ENCODE assay signal across 1 cellular context in the genomic region with DNA sequence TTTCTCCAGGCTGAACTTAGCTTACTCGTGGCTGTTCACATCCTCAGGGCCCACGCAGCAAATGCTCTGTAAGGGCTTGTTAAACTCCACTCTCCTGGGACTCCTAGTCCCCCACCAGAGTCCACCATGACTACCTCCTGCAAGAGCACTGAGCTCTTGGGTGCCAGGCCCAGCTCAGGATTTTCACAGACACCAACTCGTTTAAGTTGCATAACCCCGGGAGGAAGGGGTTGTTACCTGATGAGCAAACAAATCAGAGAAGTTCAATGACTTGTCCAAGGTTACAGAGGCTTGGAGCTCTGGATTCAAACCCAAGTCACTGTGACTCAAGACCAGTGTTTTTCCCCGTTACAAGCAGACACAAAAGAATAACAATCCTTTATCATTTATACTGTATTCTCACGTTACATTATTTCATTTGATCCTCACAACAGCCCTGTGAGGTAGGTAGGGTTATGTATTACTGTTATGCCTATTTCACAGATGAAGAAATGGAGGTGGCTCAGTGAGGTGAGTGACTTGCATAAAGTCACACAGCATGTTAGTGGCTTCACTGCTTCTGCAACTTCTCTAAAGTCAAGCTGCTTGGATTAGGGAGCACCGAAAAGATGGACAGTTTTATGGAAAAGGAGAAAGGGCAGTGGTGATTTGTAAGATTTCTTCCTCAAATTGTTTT.
TF ChIP-seq lines count a peak whose summit lies in the region.

No MANE protein-coding gene starts in this region.

TF ChIP-seq in HepG2, 621 proteins besides CTCF, POLR2A, EP300 and RAD21 (continued from another document and continues in another):
- TF ChIP-seq, protein P1, sequence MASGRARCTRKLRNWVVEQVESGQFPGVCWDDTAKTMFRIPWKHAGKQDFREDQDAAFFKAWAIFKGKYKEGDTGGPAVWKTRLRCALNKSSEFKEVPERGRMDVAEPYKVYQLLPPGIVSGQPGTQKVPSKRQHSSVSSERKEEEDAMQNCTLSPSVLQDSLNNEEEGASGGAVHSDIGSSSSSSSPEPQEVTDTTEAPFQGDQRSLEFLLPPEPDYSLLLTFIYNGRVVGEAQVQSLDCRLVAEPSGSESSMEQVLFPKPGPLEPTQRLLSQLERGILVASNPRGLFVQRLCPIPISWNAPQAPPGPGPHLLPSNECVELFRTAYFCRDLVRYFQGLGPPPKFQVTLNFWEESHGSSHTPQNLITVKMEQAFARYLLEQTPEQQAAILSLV (CRISPR knock-in tag; IDR thresholded peaks at IDR 0.05; ENCODE audit: borderline replicate concordance), result no peak
- TF ChIP-seq BORCS8-MEF2B (CRISPR knock-in tag; IDR thresholded peaks at IDR 0.05), result no peak
- TF ChIP-seq RBM39 (IDR thresholded peaks at IDR 0.05; ENCODE audit: low read depth, low read length, poor library complexity, severe bottlenecking), result no peak
- peak; percentile 88 for TF ChIP-seq CEBPG (CRISPR knock-in tag; IDR thresholded peaks at IDR 0.05)
- TF ChIP-seq, protein P2, sequence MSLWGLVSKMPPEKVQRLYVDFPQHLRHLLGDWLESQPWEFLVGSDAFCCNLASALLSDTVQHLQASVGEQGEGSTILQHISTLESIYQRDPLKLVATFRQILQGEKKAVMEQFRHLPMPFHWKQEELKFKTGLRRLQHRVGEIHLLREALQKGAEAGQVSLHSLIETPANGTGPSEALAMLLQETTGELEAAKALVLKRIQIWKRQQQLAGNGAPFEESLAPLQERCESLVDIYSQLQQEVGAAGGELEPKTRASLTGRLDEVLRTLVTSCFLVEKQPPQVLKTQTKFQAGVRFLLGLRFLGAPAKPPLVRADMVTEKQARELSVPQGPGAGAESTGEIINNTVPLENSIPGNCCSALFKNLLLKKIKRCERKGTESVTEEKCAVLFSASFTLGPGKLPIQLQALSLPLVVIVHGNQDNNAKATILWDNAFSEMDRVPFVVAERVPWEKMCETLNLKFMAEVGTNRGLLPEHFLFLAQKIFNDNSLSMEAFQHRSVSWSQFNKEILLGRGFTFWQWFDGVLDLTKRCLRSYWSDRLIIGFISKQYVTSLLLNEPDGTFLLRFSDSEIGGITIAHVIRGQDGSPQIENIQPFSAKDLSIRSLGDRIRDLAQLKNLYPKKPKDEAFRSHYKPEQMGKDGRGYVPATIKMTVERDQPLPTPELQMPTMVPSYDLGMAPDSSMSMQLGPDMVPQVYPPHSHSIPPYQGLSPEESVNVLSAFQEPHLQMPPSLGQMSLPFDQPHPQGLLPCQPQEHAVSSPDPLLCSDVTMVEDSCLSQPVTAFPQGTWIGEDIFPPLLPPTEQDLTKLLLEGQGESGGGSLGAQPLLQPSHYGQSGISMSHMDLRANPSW (CRISPR knock-in tag; IDR thresholded peaks at IDR 0.05; ENCODE audit: borderline replicate concordance), result no peak
- TF ChIP-seq MEIS1 (CRISPR knock-in tag; IDR thresholded peaks at IDR 0.05; ENCODE audit: borderline replicate concordance), result no peak
- TF ChIP-seq ZNF180 (CRISPR knock-in tag; IDR thresholded peaks at IDR 0.05; ENCODE audit: borderline replicate concordance, low read depth), result no peak
- no peak for TF ChIP-seq RFXANK (CRISPR knock-in tag; IDR thresholded peaks at IDR 0.05)
- TF ChIP-seq MTA1 (CRISPR knock-in tag; IDR thresholded peaks at IDR 0.05; ENCODE audit: borderline replicate concordance), result no peak
- no peak for TF ChIP-seq ZKSCAN8 (CRISPR knock-in tag; IDR thresholded peaks at IDR 0.05; ENCODE audit: borderline replicate concordance)
- TF ChIP-seq, protein P3, sequence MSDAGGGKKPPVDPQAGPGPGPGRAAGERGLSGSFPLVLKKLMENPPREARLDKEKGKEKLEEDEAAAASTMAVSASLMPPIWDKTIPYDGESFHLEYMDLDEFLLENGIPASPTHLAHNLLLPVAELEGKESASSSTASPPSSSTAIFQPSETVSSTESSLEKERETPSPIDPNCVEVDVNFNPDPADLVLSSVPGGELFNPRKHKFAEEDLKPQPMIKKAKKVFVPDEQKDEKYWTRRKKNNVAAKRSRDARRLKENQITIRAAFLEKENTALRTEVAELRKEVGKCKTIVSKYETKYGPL (CRISPR knock-in tag; IDR thresholded peaks at IDR 0.05), result peak; percentile 97
- TF ChIP-seq, protein P4, sequence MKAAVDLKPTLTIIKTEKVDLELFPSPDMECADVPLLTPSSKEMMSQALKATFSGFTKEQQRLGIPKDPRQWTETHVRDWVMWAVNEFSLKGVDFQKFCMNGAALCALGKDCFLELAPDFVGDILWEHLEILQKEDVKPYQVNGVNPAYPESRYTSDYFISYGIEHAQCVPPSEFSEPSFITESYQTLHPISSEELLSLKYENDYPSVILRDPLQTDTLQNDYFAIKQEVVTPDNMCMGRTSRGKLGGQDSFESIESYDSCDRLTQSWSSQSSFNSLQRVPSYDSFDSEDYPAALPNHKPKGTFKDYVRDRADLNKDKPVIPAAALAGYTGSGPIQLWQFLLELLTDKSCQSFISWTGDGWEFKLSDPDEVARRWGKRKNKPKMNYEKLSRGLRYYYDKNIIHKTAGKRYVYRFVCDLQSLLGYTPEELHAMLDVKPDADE (CRISPR knock-in tag; IDR thresholded peaks at IDR 0.05), result no peak
- TF ChIP-seq ZFX (CRISPR knock-in tag; IDR thresholded peaks at IDR 0.05; ENCODE audit: low read depth), result no peak
- no peak for TF ChIP-seq ZKSCAN1 (IDR thresholded peaks at IDR 0.05; ENCODE audit: low read length)
- no peak for TF ChIP-seq SAFB2 (CRISPR knock-in tag; IDR thresholded peaks at IDR 0.05; ENCODE audit: borderline replicate concordance, low read depth)
- TF ChIP-seq PPARG (CRISPR knock-in tag; conservative IDR thresholded peaks at IDR 0.05), result peak; percentile 71; the same call in 1 of the 2 replicates
- no peak for TF ChIP-seq WIZ (CRISPR knock-in tag; IDR thresholded peaks at IDR 0.05)
- no peak for TF ChIP-seq ZC3H13 (CRISPR knock-in tag; IDR thresholded peaks at IDR 0.05)
- TF ChIP-seq ZNF790 (CRISPR knock-in tag; IDR thresholded peaks at IDR 0.05; ENCODE audit: borderline replicate concordance), result no peak
- TF ChIP-seq, protein P5, sequence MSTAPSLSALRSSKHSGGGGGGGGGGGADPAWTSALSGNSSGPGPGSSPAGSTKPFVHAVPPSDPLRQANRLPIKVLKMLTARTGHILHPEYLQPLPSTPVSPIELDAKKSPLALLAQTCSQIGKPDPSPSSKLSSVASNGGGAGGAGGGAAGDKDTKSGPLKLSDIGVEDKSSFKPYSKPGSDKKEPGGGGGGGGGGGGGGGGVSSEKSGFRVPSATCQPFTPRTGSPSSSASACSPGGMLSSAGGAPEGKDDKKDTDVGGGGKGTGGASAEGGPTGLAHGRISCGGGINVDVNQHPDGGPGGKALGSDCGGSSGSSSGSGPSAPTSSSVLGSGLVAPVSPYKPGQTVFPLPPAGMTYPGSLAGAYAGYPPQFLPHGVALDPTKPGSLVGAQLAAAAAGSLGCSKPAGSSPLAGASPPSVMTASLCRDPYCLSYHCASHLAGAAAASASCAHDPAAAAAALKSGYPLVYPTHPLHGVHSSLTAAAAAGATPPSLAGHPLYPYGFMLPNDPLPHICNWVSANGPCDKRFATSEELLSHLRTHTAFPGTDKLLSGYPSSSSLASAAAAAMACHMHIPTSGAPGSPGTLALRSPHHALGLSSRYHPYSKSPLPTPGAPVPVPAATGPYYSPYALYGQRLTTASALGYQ (CRISPR knock-in tag; IDR thresholded peaks at IDR 0.05), result peak; percentile 62; the same call in 1 of the 2 replicates
- no peak for TF ChIP-seq ZNF383 (CRISPR knock-in tag; IDR thresholded peaks at IDR 0.05; ENCODE audit: borderline replicate concordance)
- no peak for TF ChIP-seq TEAD3 (CRISPR knock-in tag; optimal IDR thresholded peaks at IDR 0.05; ENCODE audit: borderline replicate concordance)
- TF ChIP-seq FOXJ3 (CRISPR knock-in tag; IDR thresholded peaks at IDR 0.05; ENCODE audit: borderline replicate concordance), result 0 out of 2 replicates have a peak, but pooled peaks have one; percentile 67
- TF ChIP-seq ZMYM2 (CRISPR knock-in tag; IDR thresholded peaks at IDR 0.05), result no peak
- TF ChIP-seq ZNF331 (CRISPR knock-in tag; IDR thresholded peaks at IDR 0.05), result 0 out of 2 replicates have a peak, but pooled peaks have one; percentile 51
- TF ChIP-seq CENPX (CRISPR knock-in tag; IDR thresholded peaks at IDR 0.05), result no peak
- TF ChIP-seq, protein P6, sequence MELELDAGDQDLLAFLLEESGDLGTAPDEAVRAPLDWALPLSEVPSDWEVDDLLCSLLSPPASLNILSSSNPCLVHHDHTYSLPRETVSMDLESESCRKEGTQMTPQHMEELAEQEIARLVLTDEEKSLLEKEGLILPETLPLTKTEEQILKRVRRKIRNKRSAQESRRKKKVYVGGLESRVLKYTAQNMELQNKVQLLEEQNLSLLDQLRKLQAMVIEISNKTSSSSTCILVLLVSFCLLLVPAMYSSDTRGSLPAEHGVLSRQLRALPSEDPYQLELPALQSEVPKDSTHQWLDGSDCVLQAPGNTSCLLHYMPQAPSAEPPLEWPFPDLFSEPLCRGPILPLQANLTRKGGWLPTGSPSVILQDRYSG (CRISPR knock-in tag; IDR thresholded peaks at IDR 0.05), result no peak
- no peak for TF ChIP-seq HNRNPK (IDR thresholded peaks at IDR 0.05; ENCODE audit: low read depth, low read length, poor library complexity, severe bottlenecking)
- TF ChIP-seq, protein P7, sequence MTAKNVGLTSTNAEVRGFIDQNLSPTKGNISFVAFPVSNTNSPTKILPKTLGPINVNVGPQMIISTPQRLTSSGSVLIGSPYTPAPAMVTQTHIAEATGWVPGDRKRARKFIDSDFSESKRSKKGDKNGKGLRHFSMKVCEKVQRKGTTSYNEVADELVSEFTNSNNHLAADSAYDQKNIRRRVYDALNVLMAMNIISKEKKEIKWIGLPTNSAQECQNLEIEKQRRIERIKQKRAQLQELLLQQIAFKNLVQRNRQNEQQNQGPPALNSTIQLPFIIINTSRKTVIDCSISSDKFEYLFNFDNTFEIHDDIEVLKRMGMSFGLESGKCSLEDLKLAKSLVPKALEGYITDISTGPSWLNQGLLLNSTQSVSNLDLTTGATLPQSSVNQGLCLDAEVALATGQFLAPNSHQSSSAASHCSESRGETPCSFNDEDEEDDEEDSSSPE (CRISPR knock-in tag; IDR thresholded peaks at IDR 0.05), result no peak
- TF ChIP-seq, protein P8, sequence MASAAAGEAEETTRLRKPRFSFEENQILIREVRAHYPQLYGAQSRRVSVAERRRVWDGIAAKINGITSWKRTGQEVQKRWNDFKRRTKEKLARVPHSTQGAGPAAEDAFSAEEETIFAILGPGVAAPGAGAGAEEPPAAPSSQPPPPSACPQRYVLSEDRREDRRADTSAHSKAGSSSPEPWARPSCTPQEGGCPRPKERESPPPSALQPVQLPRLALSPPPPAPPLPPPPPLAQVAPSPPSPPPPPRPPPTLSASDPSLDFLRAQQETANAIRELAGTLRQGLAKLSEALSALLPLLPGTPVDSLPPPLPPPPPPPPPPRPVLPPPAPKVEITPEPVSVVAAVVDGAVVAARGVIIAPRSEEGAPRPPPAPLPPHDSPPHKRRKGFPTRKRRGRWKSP (CRISPR knock-in tag; IDR thresholded peaks at IDR 0.05), result no peak
- TF ChIP-seq FOXO1 (CRISPR knock-in tag; IDR thresholded peaks at IDR 0.05), result 0 out of 2 replicates have a peak, but pooled peaks have one; percentile 29
- TF ChIP-seq ZFP36 (IDR thresholded peaks at IDR 0.05; ENCODE audit: borderline replicate concordance, low read depth, low read length, partially characterized antibody), result no peak
- no peak for TF ChIP-seq ZNF777 (CRISPR knock-in tag; IDR thresholded peaks at IDR 0.05)
- TF ChIP-seq, protein P9, sequence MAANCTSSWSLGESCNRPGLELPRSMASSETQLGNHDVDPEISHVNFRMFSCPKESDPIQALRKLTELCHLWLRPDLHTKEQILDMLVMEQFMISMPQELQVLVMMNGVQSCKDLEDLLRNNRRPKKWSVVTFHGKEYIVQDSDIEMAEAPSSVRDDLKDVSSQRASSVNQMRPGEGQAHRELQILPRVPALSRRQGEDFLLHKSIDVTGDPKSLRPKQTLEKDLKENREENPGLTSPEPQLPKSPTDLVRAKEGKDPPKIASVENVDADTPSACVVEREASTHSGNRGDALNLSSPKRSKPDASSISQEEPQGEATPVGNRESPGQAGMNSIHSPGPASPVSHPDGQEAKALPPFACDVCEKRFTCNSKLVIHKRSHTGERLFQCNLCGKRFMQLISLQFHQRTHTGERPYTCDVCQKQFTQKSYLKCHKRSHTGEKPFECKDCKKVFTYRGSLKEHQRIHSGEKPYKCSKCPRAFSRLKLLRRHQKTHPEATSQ (CRISPR knock-in tag; IDR thresholded peaks at IDR 0.05; ENCODE audit: borderline replicate concordance), result no peak
- no peak for TF ChIP-seq SRSF4 (IDR thresholded peaks at IDR 0.05; ENCODE audit: low read depth, low read length, poor library complexity, severe bottlenecking)
- no peak for TF ChIP-seq ZNF33B (CRISPR knock-in tag; IDR thresholded peaks at IDR 0.05)
- 0 out of 2 replicates have a peak, but pooled peaks have one; percentile 53 for TF ChIP-seq ISL2 (CRISPR knock-in tag; IDR thresholded peaks at IDR 0.05)
- no peak for TF ChIP-seq SALL2 (CRISPR knock-in tag; IDR thresholded peaks at IDR 0.05)
- no peak; the same call in 1 of the 2 replicates for TF ChIP-seq ADNP (CRISPR knock-in tag; IDR thresholded peaks at IDR 0.05)
- no peak for TF ChIP-seq KAT7 (CRISPR knock-in tag; IDR thresholded peaks at IDR 0.05; ENCODE audit: borderline replicate concordance)
- TF ChIP-seq, protein P10, sequence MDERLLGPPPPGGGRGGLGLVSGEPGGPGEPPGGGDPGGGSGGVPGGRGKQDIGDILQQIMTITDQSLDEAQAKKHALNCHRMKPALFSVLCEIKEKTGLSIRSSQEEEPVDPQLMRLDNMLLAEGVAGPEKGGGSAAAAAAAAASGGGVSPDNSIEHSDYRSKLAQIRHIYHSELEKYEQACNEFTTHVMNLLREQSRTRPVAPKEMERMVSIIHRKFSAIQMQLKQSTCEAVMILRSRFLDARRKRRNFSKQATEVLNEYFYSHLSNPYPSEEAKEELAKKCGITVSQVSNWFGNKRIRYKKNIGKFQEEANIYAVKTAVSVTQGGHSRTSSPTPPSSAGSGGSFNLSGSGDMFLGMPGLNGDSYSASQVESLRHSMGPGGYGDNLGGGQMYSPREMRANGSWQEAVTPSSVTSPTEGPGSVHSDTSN (CRISPR knock-in tag; IDR thresholded peaks at IDR 0.05), result no peak
- TF ChIP-seq ZC3H4 (CRISPR knock-in tag; IDR thresholded peaks at IDR 0.05; ENCODE audit: borderline replicate concordance), result no peak
- TF ChIP-seq NAIF1 (CRISPR knock-in tag; IDR thresholded peaks at IDR 0.05; ENCODE audit: borderline replicate concordance), result no peak
- TF ChIP-seq YEATS2 (CRISPR knock-in tag; IDR thresholded peaks at IDR 0.05; ENCODE audit: borderline replicate concordance), result no peak
- TF ChIP-seq TMF1 (CRISPR knock-in tag; IDR thresholded peaks at IDR 0.05; ENCODE audit: low read depth), result no peak
- no peak for TF ChIP-seq ZNF253 (CRISPR knock-in tag; IDR thresholded peaks at IDR 0.05; ENCODE audit: borderline replicate concordance)
- no peak for TF ChIP-seq CHD2 (IDR thresholded peaks at IDR 0.05; ENCODE audit: low read depth, low read length)
- no peak for TF ChIP-seq ZNF430 (CRISPR knock-in tag; IDR thresholded peaks at IDR 0.05)
- TF ChIP-seq NFRKB (IDR thresholded peaks at IDR 0.05), result no peak
- no peak for TF ChIP-seq ZNF792 (CRISPR knock-in tag; IDR thresholded peaks at IDR 0.05)
- no peak for TF ChIP-seq ZNF678 (CRISPR knock-in tag; IDR thresholded peaks at IDR 0.05)
- TF ChIP-seq ERF (CRISPR knock-in tag; IDR thresholded peaks at IDR 0.05), result no peak
- TF ChIP-seq SNAPC2 (CRISPR knock-in tag; IDR thresholded peaks at IDR 0.05), result no peak
